ENCODE assay signal across 2 cellular contexts in genomic region chr17:43344700-43345099, GRCh38.
TF ChIP-seq lines count a peak whose summit lies in the region.

No MANE protein-coding gene starts in this region.

TF ChIP-seq in Ishikawa, 13 proteins besides CTCF, POLR2A, EP300 and RAD21 (continued from another document):
- TF ChIP-seq, protein P1, sequence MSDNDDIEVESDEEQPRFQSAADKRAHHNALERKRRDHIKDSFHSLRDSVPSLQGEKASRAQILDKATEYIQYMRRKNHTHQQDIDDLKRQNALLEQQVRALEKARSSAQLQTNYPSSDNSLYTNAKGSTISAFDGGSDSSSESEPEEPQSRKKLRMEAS (IDR thresholded peaks at IDR 0.05): no peak
- no peak for TF ChIP-seq YY1 (IDR thresholded peaks at IDR 0.05; ENCODE audit: low read depth)

TF ChIP-seq in WTC11, 78 proteins besides CTCF, POLR2A, EP300 and RAD21 (continued from another document):
- TF ChIP-seq ZNF532 (CRISPR knock-in tag; IDR thresholded peaks at IDR 0.05; ENCODE audit: borderline replicate concordance) (no peak), NFYB (CRISPR knock-in tag; conservative IDR thresholded peaks at IDR 0.05; ENCODE audit: low read depth) (no peak), NR2C2 (CRISPR knock-in tag; IDR thresholded peaks at IDR 0.05) (no peak), JAZF1 (CRISPR knock-in tag; IDR thresholded peaks at IDR 0.05) (no peak)
- TF ChIP-seq, protein P2, sequence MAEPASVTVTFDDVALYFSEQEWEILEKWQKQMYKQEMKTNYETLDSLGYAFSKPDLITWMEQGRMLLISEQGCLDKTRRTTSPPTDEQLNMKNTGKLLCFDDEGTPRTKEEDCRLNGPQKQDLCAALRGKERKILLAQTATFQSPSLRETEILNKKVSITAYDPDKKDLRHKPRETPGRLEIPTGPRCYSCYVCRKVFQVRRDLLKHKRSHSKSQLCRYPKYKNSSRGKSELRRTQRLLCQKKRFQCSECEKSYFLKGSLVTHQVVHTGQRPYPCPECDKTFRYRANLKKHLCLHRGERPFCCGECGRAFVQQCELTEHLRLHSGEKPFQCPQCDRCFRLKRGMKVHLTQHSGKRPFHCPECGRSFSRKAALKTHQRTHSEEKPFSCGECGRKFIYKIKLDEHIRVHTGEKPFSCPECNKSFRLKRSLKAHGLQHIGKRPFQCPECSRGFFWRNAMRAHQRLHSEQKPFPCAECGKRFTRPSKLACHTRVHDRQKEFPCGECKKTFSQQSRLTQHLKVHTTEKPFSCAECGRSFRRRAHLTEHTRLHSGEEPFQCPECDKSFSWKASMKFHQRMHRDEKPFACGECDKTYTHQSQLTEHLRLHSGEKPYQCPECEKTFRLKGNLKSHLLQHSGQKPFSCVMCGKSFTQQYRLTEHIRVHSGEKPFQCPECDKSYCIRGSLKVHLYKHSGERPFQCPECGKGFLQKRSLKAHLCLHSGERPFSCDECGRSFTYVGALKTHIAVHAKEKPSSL (CRISPR knock-in tag; conservative IDR thresholded peaks at IDR 0.05): no peak
